In the genomic region with DNA sequence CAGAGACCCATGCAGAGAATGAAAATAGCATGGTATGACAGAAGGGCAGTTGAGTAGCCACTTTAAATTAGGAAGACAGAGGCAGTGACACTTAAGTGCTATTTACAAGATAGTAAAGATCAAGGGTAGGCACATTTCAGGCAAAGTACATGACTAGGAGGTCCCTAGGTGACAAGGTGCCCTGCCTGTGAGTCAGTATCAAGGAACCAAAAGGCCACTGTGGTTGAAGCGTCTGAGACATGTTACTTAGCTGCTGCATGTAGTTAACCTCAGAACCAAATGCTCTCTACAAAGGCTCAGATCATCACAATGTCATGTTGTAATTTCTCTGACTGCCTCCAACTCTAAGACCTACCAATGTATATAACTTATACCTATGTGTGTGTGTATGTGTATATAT, we compare ENCODE assay signal across 2 cellular contexts.
TF ChIP-seq lines count a peak whose summit lies in the region.

No MANE protein-coding gene starts in this region.

TF ChIP-seq in IMR-90, 13 proteins besides CTCF, POLR2A, EP300 and RAD21:
- no peak for TF ChIP-seq CEBPB (IDR thresholded peaks at IDR 0.05; ENCODE audit: low read depth, low read length)
- no peak for TF ChIP-seq NFE2L2 (IDR thresholded peaks at IDR 0.05; ENCODE audit: low read depth, low read length)
- TF ChIP-seq RCOR1 (IDR thresholded peaks at IDR 0.05; ENCODE audit: insufficient replicate concordance, low read length), result no peak
- no peak for TF ChIP-seq FOS (IDR thresholded peaks at IDR 0.05; ENCODE audit: low read depth, low read length)
- TF ChIP-seq RFX5 (IDR thresholded peaks at IDR 0.05; ENCODE audit: low read depth, low read length), result no peak
- TF ChIP-seq MXI1 (IDR thresholded peaks at IDR 0.05; ENCODE audit: borderline replicate concordance, low read depth, low read length), result no peak
- TF ChIP-seq, protein P1, sequence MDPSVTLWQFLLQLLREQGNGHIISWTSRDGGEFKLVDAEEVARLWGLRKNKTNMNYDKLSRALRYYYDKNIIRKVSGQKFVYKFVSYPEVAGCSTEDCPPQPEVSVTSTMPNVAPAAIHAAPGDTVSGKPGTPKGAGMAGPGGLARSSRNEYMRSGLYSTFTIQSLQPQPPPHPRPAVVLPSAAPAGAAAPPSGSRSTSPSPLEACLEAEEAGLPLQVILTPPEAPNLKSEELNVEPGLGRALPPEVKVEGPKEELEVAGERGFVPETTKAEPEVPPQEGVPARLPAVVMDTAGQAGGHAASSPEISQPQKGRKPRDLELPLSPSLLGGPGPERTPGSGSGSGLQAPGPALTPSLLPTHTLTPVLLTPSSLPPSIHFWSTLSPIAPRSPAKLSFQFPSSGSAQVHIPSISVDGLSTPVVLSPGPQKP (IDR thresholded peaks at IDR 0.05; ENCODE audit: borderline replicate concordance, low read depth, low read length), result no peak

TF ChIP-seq in HEK293T, 16 proteins besides CTCF, POLR2A, EP300 and RAD21:
- TF ChIP-seq, protein P2, sequence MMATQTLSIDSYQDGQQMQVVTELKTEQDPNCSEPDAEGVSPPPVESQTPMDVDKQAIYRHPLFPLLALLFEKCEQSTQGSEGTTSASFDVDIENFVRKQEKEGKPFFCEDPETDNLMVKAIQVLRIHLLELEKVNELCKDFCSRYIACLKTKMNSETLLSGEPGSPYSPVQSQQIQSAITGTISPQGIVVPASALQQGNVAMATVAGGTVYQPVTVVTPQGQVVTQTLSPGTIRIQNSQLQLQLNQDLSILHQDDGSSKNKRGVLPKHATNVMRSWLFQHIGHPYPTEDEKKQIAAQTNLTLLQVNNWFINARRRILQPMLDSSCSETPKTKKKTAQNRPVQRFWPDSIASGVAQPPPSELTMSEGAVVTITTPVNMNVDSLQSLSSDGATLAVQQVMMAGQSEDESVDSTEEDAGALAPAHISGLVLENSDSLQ (IDR thresholded peaks at IDR 0.05), result no peak
- TF ChIP-seq ZNF384 (IDR thresholded peaks at IDR 0.05) (no peak), SP1 (IDR thresholded peaks at IDR 0.05) (no peak), FOXK2 (IDR thresholded peaks at IDR 0.05) (no peak)
